10 cellular contexts compared by ENCODE assay signal in the genomic region with DNA sequence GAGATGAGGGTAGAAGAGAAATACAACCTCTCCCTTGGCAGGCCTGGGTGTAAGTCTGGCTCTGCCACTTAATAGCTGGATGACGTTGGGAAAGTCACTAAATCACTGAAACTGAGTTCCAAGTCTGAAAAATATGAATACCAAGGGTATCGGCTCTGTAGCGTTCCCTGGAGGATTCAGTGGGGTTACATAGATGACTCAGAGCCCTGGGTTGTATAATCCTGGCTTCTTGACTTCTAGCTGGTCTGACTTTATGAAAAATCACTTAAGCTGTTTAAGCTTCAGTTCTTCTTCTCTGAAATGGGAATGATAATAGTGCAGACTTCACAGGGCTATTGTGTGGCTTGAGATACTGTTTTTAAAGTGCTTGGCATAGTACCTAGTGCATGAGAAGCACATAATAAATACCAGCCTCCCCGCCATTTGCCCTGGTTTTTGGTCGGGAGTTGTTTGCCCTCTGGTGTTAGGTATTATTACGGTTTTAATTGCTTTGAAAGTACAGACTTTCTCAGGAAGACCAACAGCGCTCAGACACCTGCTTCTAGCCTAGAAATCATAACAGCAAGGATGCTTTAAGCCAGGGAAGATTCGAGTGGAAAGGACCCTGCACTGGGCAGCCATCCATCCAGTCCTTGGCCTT. TPM values are rescaled to one million over a fixed set of nuclear protein-coding genes. Genes with fewer than 3 reads are reported as not detected.
DNase-seq lines count a peak whose midpoint lies in the region; ATAC-seq and TF ChIP-seq lines count a peak whose summit lies in the region.
"Had no signal": no experiment of that assay in that cellular context is flagged by ENCODE, and none has a peak within 500 bp of the region (broad histone marks: within the 10 kb centered on the region; RNA-seq: fewer than 3 reads in every experiment).

No MANE protein-coding gene starts in this region.

- H3K4me3 ChIP-seq in left ventricle myocardium inferior (no peak overlapping the region), right atrium auricular region (no peak overlapping the region), astrocyte of the cerebellum (ENCODE audit: low read depth, low read length) (no peak overlapping the region), smooth muscle cell (no peak overlapping the region)

- TF ChIP-seq CTCF in left ventricle myocardium inferior (IDR thresholded peaks at IDR 0.05; ENCODE audit: borderline replicate concordance) (peak; percentile 43), right atrium auricular region (IDR thresholded peaks at IDR 0.05) (peak in 1 of 2 donors; percentile 16), astrocyte of the cerebellum (IDR thresholded peaks at IDR 0.05; ENCODE audit: low read depth, low read length, missing control alignments) (peak; percentile 4), smooth muscle cell (IDR thresholded peaks at IDR 0.05; ENCODE audit: borderline replicate concordance, insufficient read depth, poor library complexity, severe bottlenecking) (peak; percentile 39)

- peak; percentile 54 for ATAC-seq in HG03460 (IDR thresholded peaks at IDR 0.05; ENCODE audit: unreplicated experiment)
- ATAC-seq in esophagus mucosa, result no peak

- in situ Hi-C loops in astrocyte of the cerebellum (cut with HindIII; ENCODE audit: low sequenced_read_pairs), result no loop called here

- H3F3A ChIP-seq in smooth muscle cell (ENCODE audit: low read depth), result peaks cover 6% of the 10 kb centered on the region

- no peak overlapping the region for H2AFZ ChIP-seq in smooth muscle cell (ENCODE audit: low read depth)

- no peaks in the 10 kb centered on the region for H3K79me2 ChIP-seq in smooth muscle cell (ENCODE audit: low read depth)

- DNase-seq in left ventricle myocardium inferior (no peak), right atrium auricular region (ENCODE audit: low spot score) (no peak), astrocyte of the cerebellum (ENCODE audit: low read depth) (no peak), smooth muscle cell (lab: John Stamatoyannopoulos, UW; ENCODE audit: unreplicated experiment) (no peak), dedifferentiated amniotic fluid mesenchymal stem cell (ENCODE audit: extremely low spot score) (no peak)
- no peak for DNase-seq in stimulated activated CD8-positive, alpha-beta memory T cell treated with anti-CD3 and anti-CD28 coated beads, Interleukin-4, amount 100 ng/mL, for 48 hours
- DNase-seq: GF-D8, T-helper 9 cell had no signal

- WGBS in smooth muscle cell (ENCODE audit: low lambda C conversion rate), result 42% methylated on average over 8 of the region's 8 CpGs

- no peaks in the 10 kb centered on the region for H4K20me1 ChIP-seq in smooth muscle cell (ENCODE audit: low read depth)

- no peak overlapping the region for H3K9ac ChIP-seq in smooth muscle cell (ENCODE audit: low read depth)

- H3K27me3 ChIP-seq in left ventricle myocardium inferior (ENCODE audit: low read depth) (no peaks in the 10 kb centered on the region), right atrium auricular region (no peaks in the 10 kb centered on the region), smooth muscle cell (ENCODE audit: low read depth) (no peaks in the 10 kb centered on the region)

- intact Hi-C loops in left ventricle myocardium inferior (cut with micrococcal nuclease), result loop anchor here (5.0 kb wide), 1 partner anchor 57 kb away; no protein-coding TSS in a partner anchor

- H3K4me2 ChIP-seq in smooth muscle cell, result peak overlapping the region; percentile 33

- H3K9me3 ChIP-seq in left ventricle myocardium inferior (replicated peaks) (no peaks in the 10 kb centered on the region), right atrium auricular region (no peaks in the 10 kb centered on the region), smooth muscle cell (replicated peaks; ENCODE audit: low read depth) (no peaks in the 10 kb centered on the region)

- H3K36me3 ChIP-seq in left ventricle myocardium inferior (no peaks in the 10 kb centered on the region), right atrium auricular region (no peaks in the 10 kb centered on the region), smooth muscle cell (ENCODE audit: low read depth) (no peaks in the 10 kb centered on the region)

- peaks cover 24% of the 10 kb centered on the region for H3K4me1 ChIP-seq in left ventricle myocardium inferior
- peaks cover 0 to 8% of the 10 kb centered on the region in 2 donors for H3K4me1 ChIP-seq in right atrium auricular region
- H3K4me1 ChIP-seq in smooth muscle cell (ENCODE audit: low read depth), result no peaks in the 10 kb centered on the region

- H3K27ac ChIP-seq in left ventricle myocardium inferior (replicated peaks) (no peak overlapping the region), right atrium auricular region (no peak overlapping the region), smooth muscle cell (ENCODE audit: low read depth) (peak overlapping the region; percentile 59)

RNA-seq across cellular contexts. Expression of a gene that starts 43.0 kb away (rescaled TPM):
- total RNA-seq in left ventricle myocardium inferior, result 28.2 TPM
- 10 to 100 TPM; 51.5 to 55.4 TPM for total RNA-seq in right atrium auricular region
- total RNA-seq in smooth muscle cell, result 9.7 and 17.8 TPM in 2 replicates
- polyA plus RNA-seq in smooth muscle cell, result 11.4 and 28.6 TPM in 2 replicates
- total RNA-seq in esophagus mucosa, result 2.1 TPM
